Comparison of ENCODE assay signal across 29 cellular contexts in the genomic region with DNA sequence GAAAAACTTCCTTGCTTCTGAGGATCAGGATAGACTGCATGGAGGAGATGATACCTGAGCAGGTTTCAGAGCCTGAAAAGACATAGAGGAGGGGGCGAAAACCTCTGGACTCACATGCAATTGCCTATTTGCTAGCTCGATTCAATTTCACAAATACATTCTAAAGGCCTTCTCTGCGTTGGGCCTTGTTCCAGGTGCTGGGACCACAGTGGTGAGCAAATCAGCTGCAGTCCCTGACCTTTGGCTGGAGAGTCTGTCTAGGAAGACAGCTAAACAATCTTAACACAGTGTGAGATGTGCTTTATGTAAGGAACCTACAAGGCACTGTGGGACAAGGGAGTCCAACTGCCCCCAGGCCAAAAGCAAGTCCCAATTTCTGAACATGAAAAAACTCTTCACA.
"Had no signal": no experiment of that assay in that cellular context is flagged by ENCODE, and none has a peak within 500 bp of the region (broad histone marks: within the 10 kb centered on the region; RNA-seq: fewer than 3 reads in every experiment).

No MANE protein-coding gene starts in this region.

- H3K9me3 ChIP-seq: breast epithelium, colonic mucosa, stomach, suprapubic skin, vagina had no signal

- ATAC-seq: activated naive CD4-positive, alpha-beta T cell treated with anti-CD3 and anti-CD28 coated beads, Interleukin-2, amount 50 U/mL, for 72 hours; effector memory CD8-positive, alpha-beta T cell; esophagus mucosa; left ventricle myocardium superior; naive thymus-derived CD8-positive, alpha-beta T cell; right cardiac atrium; stimulated activated memory B cell treated with anti-CD40 and anti-IgM and Interleukin-4, amounts not matched to agents 10 μg/mL and 1 μg/mL and 100 μg/mL, for 72 hours had no signal

- H3K27me3 ChIP-seq: breast epithelium, colonic mucosa, dorsolateral prefrontal cortex, stomach, suprapubic skin, vagina had no signal

- H3K4me3 ChIP-seq: breast epithelium, colonic mucosa, dorsolateral prefrontal cortex, stomach, suprapubic skin, vagina had no signal

- H3K4me1 ChIP-seq: parathyroid adenoma had no signal

- H3K36me3 Mint-ChIP-seq: mesothelial cell of epicardium; stimulated activated memory B cell treated with anti-CD40 and anti-IgM and Interleukin-4, amounts not matched to agents 10 μg/mL and 1 μg/mL and 100 μg/mL, for 72 hours; type B pancreatic cell had no signal

- H3K27me3 Mint-ChIP-seq: central memory CD8-positive, alpha-beta T cell; stimulated activated memory B cell treated with anti-CD40 and anti-IgM and Interleukin-4, amounts not matched to agents 10 μg/mL and 1 μg/mL and 100 μg/mL, for 72 hours; type B pancreatic cell had no signal

- FAIRE-seq: astrocyte, endothelial cell of umbilical vein had no signal

- H3K79me2 ChIP-seq: parathyroid adenoma had no signal

- H3K36me3 ChIP-seq: breast epithelium, colonic mucosa, stomach, suprapubic skin, vagina had no signal

- H3K9ac ChIP-seq: parathyroid adenoma had no signal

- H3K9me3 Mint-ChIP-seq: activated naive CD4-positive, alpha-beta T cell treated with anti-CD3 and anti-CD28 coated beads, Interleukin-2, amount 50 U/mL, for 72 hours; central memory CD8-positive, alpha-beta T cell; effector memory CD8-positive, alpha-beta T cell; mesothelial cell of epicardium; naive thymus-derived CD8-positive, alpha-beta T cell; stimulated activated memory B cell treated with anti-CD40 and anti-IgM and Interleukin-4, amounts not matched to agents 10 μg/mL and 1 μg/mL and 100 μg/mL, for 72 hours; T-helper 2 cell treated with Interferon-gamma antibody and Interleukin-4, amounts not matched to agents 5 μg/mL and 100 μg/mL, for 36 hours; type B pancreatic cell had no signal

- H3K27ac ChIP-seq: breast epithelium, colonic mucosa, parathyroid adenoma, stomach, suprapubic skin, vagina, VCaP had no signal

- H3K27ac Mint-ChIP-seq: activated naive CD4-positive, alpha-beta T cell treated with anti-CD3 and anti-CD28 coated beads, Interleukin-2, amount 50 U/mL, for 72 hours; effector memory CD8-positive, alpha-beta T cell; mesothelial cell of epicardium; stimulated activated memory B cell treated with anti-CD40 and anti-IgM and Interleukin-4, amounts not matched to agents 10 μg/mL and 1 μg/mL and 100 μg/mL, for 72 hours; T-helper 2 cell treated with Interferon-gamma antibody and Interleukin-4, amounts not matched to agents 5 μg/mL and 100 μg/mL, for 36 hours; type B pancreatic cell had no signal

- DNase-seq: activated CD4-positive, alpha-beta T cell treated with anti-CD3 and anti-CD28 coated beads for 1 hour; activated gamma-delta T cell treated with Interleukin-2 at 50 U/mL for 16 hours; activated T-cell treated with anti-CD3 and anti-CD28 coated beads, Interleukin-2, amount 50 U/mL, for 1 hour; colonic mucosa; dorsolateral prefrontal cortex; effector memory CD8-positive, alpha-beta T cell; foreskin melanocyte; hippocampal formation; kidney glomerular epithelial cell; left ventricle myocardium superior; mammary epithelial cell; naive thymus-derived CD8-positive, alpha-beta T cell; right cardiac atrium; stimulated activated CD4-positive, alpha-beta T cell treated with anti-CD3 and anti-CD28 coated beads, Interleukin-12 subunit alpha, Interleukin-12 subunit beta, amount 100 ng/mL, for 4 hours; stomach had no signal

- H3K4me3 Mint-ChIP-seq: central memory CD8-positive, alpha-beta T cell; effector memory CD8-positive, alpha-beta T cell; mesothelial cell of epicardium; stimulated activated memory B cell treated with anti-CD40 and anti-IgM and Interleukin-4, amounts not matched to agents 10 μg/mL and 1 μg/mL and 100 μg/mL, for 72 hours; T-helper 2 cell treated with Interferon-gamma antibody and Interleukin-4, amounts not matched to agents 5 μg/mL and 100 μg/mL, for 36 hours; type B pancreatic cell had no signal
